25 cellular contexts compared by ENCODE assay signal in the genomic region with DNA sequence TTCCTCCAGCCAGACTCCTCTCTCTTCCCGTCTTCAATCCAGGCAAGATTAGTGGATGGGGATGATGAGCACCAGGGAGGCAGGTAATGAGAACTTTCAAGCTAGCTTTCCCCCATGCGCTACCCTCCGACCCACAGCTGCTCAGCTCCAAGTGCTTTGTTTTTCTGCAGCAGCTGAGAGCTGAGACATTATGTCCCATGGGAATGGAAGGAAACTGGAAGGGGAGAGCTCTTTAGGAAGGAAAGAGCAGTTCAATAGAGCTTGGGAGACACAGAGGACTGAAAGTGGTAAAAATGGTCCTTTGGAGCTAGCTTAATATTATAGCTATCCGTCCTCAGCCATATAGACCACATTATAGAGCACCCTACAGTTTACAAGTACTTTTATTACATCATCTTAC. TPM values are rescaled to one million over a fixed set of nuclear protein-coding genes. Genes with fewer than 3 reads are reported as not detected.
"Had no signal": no experiment of that assay in that cellular context is flagged by ENCODE, and none has a peak within 500 bp of the region (broad histone marks: within the 10 kb centered on the region; RNA-seq: fewer than 3 reads in every experiment).

No MANE protein-coding gene starts in this region.

- H3K9me3 Mint-ChIP-seq: activated naive CD4-positive, alpha-beta T cell treated with anti-CD3 and anti-CD28 coated beads, Interleukin-2, amount 50 U/mL, for 72 hours; activated T-cell treated with anti-CD3 and anti-CD28 coated beads, Interleukin-2, amount 50 U/mL, for 24 hours; activated T-helper 17 cell treated with anti-CD3 and anti-CD28 coated beads, Interleukin-2, amount 50 U/mL, for 72 hours; natural killer cell treated with Interleukin-12 subunit alpha and Interleukin-12 subunit beta and Interleukin-15 and Interleukin-18, amount 100 ng/mL, for 72 hours; stimulated activated effector memory CD8-positive, alpha-beta T cell treated with anti-CD3 and anti-CD28 coated beads, Interleukin-12 subunit alpha, Interleukin-12 subunit beta, amount 100 ng/mL, for 72 hours had no signal

- H3K4me3 ChIP-seq: tibial nerve had no signal

- H3K36me3 ChIP-seq: tibial nerve had no signal

- H3K36me3 Mint-ChIP-seq: activated naive CD4-positive, alpha-beta T cell treated with anti-CD3 and anti-CD28 coated beads, Interleukin-2, amount 50 U/mL, for 72 hours; natural killer cell treated with Interleukin-12 subunit alpha and Interleukin-12 subunit beta and Interleukin-15 and Interleukin-18, amount 100 ng/mL, for 72 hours; stimulated activated effector memory CD8-positive, alpha-beta T cell treated with anti-CD3 and anti-CD28 coated beads, Interleukin-12 subunit alpha, Interleukin-12 subunit beta, amount 100 ng/mL, for 72 hours had no signal

- H2AFZ ChIP-seq: parathyroid adenoma had no signal

- H3K4me3 Mint-ChIP-seq: activated B cell treated with CpG ODN at 0.5 μM for 24 hours; activated CD4-positive, alpha-beta T cell treated with anti-CD3 and anti-CD28 coated beads for 36 hours; activated T-cell treated with anti-CD3 and anti-CD28 coated beads, Interleukin-2, amount 50 U/mL, for 24 hours; activated T-helper 17 cell treated with anti-CD3 and anti-CD28 coated beads, Interleukin-2, amount 50 U/mL, for 72 hours; brain; dendritic cell treated with granulocyte-macrophage colony-stimulating factor and Interleukin-4, amounts not matched to agents 40 ng/mL and 50 ng/mL, for 4 days; natural killer cell treated with Interleukin-12 subunit alpha and Interleukin-12 subunit beta and Interleukin-15 and Interleukin-18, amount 100 ng/mL, for 72 hours; stimulated activated effector memory CD8-positive, alpha-beta T cell treated with anti-CD3 and anti-CD28 coated beads, Interleukin-12 subunit alpha, Interleukin-12 subunit beta, amount 100 ng/mL, for 72 hours; stimulated activated naive CD8-positive, alpha-beta T cell treated with anti-CD3 and anti-CD28 coated beads, Interleukin-15, amount 100 ng/mL, for 72 hours had no signal

- DNase-seq: activated B cell treated with CpG ODN at 0.5 μM for 24 hours; activated CD4-positive, alpha-beta T cell treated with anti-CD3 and anti-CD28 coated beads for 36 hours; activated CD4-positive, alpha-beta T cell treated with anti-CD3 and anti-CD28 coated beads, Interleukin-2, amount 50 U/mL, for 4 hours; activated CD8-positive, alpha-beta memory T cell treated with anti-CD3 and anti-CD28 coated beads for 24 hours; activated CD8-positive, alpha-beta memory T cell treated with anti-CD3 and anti-CD28 coated beads, Interleukin-2, amount 50 U/mL, for 4 hours; activated T-cell treated with anti-CD3 and anti-CD28 coated beads, Interleukin-2, amount 50 U/mL, for 24 hours; aorta; effector CD4-positive, alpha-beta T cell; erythroblast; foreskin melanocyte; hippocampal formation; left cardiac atrium; midbrain; right cardiac atrium; stimulated activated CD4-positive, alpha-beta T cell treated with anti-CD3 and anti-CD28 coated beads, Interleukin-12 subunit alpha, Interleukin-12 subunit beta, amount 100 ng/mL, for 4 hours; stimulated activated naive CD8-positive, alpha-beta T cell treated with anti-CD3 and anti-CD28 coated beads, Interleukin-15, amount 100 ng/mL, for 72 hours had no signal

- H3K27me3 Mint-ChIP-seq: brain had no signal

- H3K4me1 Mint-ChIP-seq: activated T-helper 17 cell treated with anti-CD3 and anti-CD28 coated beads, Interleukin-2, amount 50 U/mL, for 72 hours had no signal

- H3K9ac ChIP-seq: parathyroid adenoma had no signal

- H3K27ac ChIP-seq: parathyroid adenoma, tibial nerve had no signal

- H3K27ac Mint-ChIP-seq: activated B cell treated with CpG ODN at 0.5 μM for 24 hours; activated CD4-positive, alpha-beta T cell treated with anti-CD3 and anti-CD28 coated beads for 36 hours; activated naive CD4-positive, alpha-beta T cell treated with anti-CD3 and anti-CD28 coated beads, Interleukin-2, amount 50 U/mL, for 72 hours; activated T-cell treated with anti-CD3 and anti-CD28 coated beads, Interleukin-2, amount 50 U/mL, for 24 hours; activated T-helper 17 cell treated with anti-CD3 and anti-CD28 coated beads, Interleukin-2, amount 50 U/mL, for 72 hours; brain; dendritic cell treated with granulocyte-macrophage colony-stimulating factor and Interleukin-4, amounts not matched to agents 40 ng/mL and 50 ng/mL, for 4 days; natural killer cell treated with Interleukin-12 subunit alpha and Interleukin-12 subunit beta and Interleukin-15 and Interleukin-18, amount 100 ng/mL, for 72 hours; stimulated activated effector memory CD8-positive, alpha-beta T cell treated with anti-CD3 and anti-CD28 coated beads, Interleukin-12 subunit alpha, Interleukin-12 subunit beta, amount 100 ng/mL, for 72 hours; stimulated activated naive CD8-positive, alpha-beta T cell treated with anti-CD3 and anti-CD28 coated beads, Interleukin-15, amount 100 ng/mL, for 72 hours had no signal

- H3K79me2 ChIP-seq: parathyroid adenoma had no signal

- H3K4me1 ChIP-seq: parathyroid adenoma, tibial nerve had no signal

RNA-seq across cellular contexts. Expression of gene RAB3B, which starts 39.8 kb away (rescaled TPM):
- total RNA-seq: cardiac septum, left cardiac atrium had no signal
